ENCODE assay signal across 1 cellular context in genomic region chr10:86518781-86519180, GRCh38.
TF ChIP-seq lines count a peak whose summit lies in the region.

No MANE protein-coding gene starts in this region.

TF ChIP-seq in WTC11, 78 proteins besides CTCF, POLR2A, EP300 and RAD21 (continued from another document):
- TF ChIP-seq, protein P1, sequence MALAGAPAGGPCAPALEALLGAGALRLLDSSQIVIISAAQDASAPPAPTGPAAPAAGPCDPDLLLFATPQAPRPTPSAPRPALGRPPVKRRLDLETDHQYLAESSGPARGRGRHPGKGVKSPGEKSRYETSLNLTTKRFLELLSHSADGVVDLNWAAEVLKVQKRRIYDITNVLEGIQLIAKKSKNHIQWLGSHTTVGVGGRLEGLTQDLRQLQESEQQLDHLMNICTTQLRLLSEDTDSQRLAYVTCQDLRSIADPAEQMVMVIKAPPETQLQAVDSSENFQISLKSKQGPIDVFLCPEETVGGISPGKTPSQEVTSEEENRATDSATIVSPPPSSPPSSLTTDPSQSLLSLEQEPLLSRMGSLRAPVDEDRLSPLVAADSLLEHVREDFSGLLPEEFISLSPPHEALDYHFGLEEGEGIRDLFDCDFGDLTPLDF (CRISPR knock-in tag; IDR thresholded peaks at IDR 0.05) = no peak
- TF ChIP-seq ATF3 (CRISPR knock-in tag; conservative IDR thresholded peaks at IDR 0.05) = no peak
- TF ChIP-seq MXD4 (CRISPR knock-in tag; IDR thresholded peaks at IDR 0.05; ENCODE audit: borderline replicate concordance) = no peak
- no peak for TF ChIP-seq HMGA2 (CRISPR knock-in tag; IDR thresholded peaks at IDR 0.05)
- TF ChIP-seq, protein P2, sequence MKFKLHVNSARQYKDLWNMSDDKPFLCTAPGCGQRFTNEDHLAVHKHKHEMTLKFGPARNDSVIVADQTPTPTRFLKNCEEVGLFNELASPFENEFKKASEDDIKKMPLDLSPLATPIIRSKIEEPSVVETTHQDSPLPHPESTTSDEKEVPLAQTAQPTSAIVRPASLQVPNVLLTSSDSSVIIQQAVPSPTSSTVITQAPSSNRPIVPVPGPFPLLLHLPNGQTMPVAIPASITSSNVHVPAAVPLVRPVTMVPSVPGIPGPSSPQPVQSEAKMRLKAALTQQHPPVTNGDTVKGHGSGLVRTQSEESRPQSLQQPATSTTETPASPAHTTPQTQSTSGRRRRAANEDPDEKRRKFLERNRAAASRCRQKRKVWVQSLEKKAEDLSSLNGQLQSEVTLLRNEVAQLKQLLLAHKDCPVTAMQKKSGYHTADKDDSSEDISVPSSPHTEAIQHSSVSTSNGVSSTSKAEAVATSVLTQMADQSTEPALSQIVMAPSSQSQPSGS (CRISPR knock-in tag; IDR thresholded peaks at IDR 0.05; ENCODE audit: borderline replicate concordance, low read depth) = no peak
- TF ChIP-seq ETV6 (CRISPR knock-in tag; IDR thresholded peaks at IDR 0.05) = no peak
- no peak for TF ChIP-seq NFE2L1 (CRISPR knock-in tag; IDR thresholded peaks at IDR 0.05)
- no peak for TF ChIP-seq ZNF671 (CRISPR knock-in tag; IDR thresholded peaks at IDR 0.05)
- TF ChIP-seq SMAD3 (CRISPR knock-in tag; IDR thresholded peaks at IDR 0.05; ENCODE audit: borderline replicate concordance) = no peak
- no peak for TF ChIP-seq ZNF121 (CRISPR knock-in tag; IDR thresholded peaks at IDR 0.05)
- TF ChIP-seq, protein P3, sequence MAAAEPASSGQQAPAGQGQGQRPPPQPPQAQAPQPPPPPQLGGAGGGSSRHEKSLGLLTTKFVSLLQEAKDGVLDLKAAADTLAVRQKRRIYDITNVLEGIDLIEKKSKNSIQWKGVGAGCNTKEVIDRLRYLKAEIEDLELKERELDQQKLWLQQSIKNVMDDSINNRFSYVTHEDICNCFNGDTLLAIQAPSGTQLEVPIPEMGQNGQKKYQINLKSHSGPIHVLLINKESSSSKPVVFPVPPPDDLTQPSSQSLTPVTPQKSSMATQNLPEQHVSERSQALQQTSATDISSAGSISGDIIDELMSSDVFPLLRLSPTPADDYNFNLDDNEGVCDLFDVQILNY (CRISPR knock-in tag; IDR thresholded peaks at IDR 0.05) = no peak
- TF ChIP-seq, protein P4, sequence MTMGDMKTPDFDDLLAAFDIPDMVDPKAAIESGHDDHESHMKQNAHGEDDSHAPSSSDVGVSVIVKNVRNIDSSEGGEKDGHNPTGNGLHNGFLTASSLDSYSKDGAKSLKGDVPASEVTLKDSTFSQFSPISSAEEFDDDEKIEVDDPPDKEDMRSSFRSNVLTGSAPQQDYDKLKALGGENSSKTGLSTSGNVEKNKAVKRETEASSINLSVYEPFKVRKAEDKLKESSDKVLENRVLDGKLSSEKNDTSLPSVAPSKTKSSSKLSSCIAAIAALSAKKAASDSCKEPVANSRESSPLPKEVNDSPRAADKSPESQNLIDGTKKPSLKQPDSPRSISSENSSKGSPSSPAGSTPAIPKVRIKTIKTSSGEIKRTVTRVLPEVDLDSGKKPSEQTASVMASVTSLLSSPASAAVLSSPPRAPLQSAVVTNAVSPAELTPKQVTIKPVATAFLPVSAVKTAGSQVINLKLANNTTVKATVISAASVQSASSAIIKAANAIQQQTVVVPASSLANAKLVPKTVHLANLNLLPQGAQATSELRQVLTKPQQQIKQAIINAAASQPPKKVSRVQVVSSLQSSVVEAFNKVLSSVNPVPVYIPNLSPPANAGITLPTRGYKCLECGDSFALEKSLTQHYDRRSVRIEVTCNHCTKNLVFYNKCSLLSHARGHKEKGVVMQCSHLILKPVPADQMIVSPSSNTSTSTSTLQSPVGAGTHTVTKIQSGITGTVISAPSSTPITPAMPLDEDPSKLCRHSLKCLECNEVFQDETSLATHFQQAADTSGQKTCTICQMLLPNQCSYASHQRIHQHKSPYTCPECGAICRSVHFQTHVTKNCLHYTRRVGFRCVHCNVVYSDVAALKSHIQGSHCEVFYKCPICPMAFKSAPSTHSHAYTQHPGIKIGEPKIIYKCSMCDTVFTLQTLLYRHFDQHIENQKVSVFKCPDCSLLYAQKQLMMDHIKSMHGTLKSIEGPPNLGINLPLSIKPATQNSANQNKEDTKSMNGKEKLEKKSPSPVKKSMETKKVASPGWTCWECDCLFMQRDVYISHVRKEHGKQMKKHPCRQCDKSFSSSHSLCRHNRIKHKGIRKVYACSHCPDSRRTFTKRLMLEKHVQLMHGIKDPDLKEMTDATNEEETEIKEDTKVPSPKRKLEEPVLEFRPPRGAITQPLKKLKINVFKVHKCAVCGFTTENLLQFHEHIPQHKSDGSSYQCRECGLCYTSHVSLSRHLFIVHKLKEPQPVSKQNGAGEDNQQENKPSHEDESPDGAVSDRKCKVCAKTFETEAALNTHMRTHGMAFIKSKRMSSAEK (CRISPR knock-in tag; IDR thresholded peaks at IDR 0.05; ENCODE audit: borderline replicate concordance) = no peak
- no peak for TF ChIP-seq JAZF1 (CRISPR knock-in tag; IDR thresholded peaks at IDR 0.05)
